ENCODE assay signal across 14 cellular contexts in genomic region chr11:115338476-115338875, GRCh38.
"Had no signal": no experiment of that assay in that cellular context is flagged by ENCODE, and none has a peak within 500 bp of the region (broad histone marks: within the 10 kb centered on the region; RNA-seq: fewer than 3 reads in every experiment).

No MANE protein-coding gene starts in this region.

- H3K9me3 ChIP-seq: ascending aorta, pancreas, suprapubic skin had no signal

- H3K4me1 ChIP-seq: ascending aorta, pancreas, suprapubic skin had no signal

- H3K27me3 ChIP-seq: ascending aorta, dorsolateral prefrontal cortex, suprapubic skin had no signal

- DNase-seq: activated CD4-positive, alpha-beta memory T cell treated with anti-CD3 and anti-CD28 coated beads, Interleukin-2, amount 10 ng/mL, durations not matched to agents 7 days and 5 days; activated CD4-positive, alpha-beta T cell treated with anti-CD3 and anti-CD28 coated beads for 1 hour; activated naive CD4-positive, alpha-beta T cell; dorsolateral prefrontal cortex; pancreas; stimulated activated CD4-positive, alpha-beta T cell treated with anti-CD3 and anti-CD28 coated beads, Interleukin-4, amount 100 ng/mL, for 1 hour; stimulated activated CD8-positive, alpha-beta memory T cell treated with anti-CD3 and anti-CD28 coated beads, Interleukin-4, amount 100 ng/mL, for 48 hours; stimulated activated naive CD8-positive, alpha-beta T cell treated with anti-CD3 and anti-CD28 coated beads, Interleukin-15, Interleukin-2, amounts not matched to agents 100 U/mL and 50 U/mL, for 24 hours; T-helper 2 cell had no signal

- FAIRE-seq: bronchial epithelial cell, endometrium, islet of Langerhans, pancreas had no signal

- H3K36me3 ChIP-seq: ascending aorta, pancreas, suprapubic skin had no signal

- H3K27ac ChIP-seq: ascending aorta, dorsolateral prefrontal cortex, pancreas, suprapubic skin had no signal

- H3K4me3 ChIP-seq: ascending aorta, dorsolateral prefrontal cortex, pancreas, suprapubic skin had no signal
